ENCODE assay signal across 9 cellular contexts in the genomic region with DNA sequence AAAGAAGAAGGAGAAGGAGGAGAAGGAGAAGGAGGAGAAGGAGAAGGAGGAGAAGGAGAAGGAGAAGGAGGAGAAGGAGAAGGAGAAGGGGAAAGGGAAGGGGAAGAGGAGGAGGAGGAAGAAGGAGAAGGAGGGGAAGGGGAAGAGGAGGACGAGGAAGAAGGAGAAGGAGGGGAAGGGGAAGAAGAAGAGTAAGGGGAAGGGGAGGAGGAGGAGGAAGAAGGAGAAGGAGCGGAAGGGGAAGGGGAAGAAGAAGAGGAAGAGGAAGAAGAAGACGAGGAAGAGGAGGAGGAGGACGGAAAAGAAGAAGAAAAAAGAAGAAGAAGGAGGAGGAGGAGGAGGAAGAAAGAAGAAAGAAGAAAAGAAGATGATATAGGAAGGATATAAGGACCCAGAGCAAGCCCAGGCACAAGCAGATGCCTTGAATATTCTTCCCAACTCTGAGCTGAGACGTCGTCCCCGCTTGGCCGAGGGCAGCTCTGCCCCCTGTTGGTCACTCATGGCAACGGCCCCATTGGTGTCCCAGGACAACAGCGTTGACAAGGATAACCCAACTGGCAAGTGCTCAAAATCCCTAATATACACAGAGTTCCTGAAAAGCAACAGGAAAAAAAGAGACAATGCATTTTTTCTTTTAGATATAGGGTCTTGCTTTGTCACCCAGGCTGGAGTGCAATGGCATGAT. TPM values are rescaled to one million over a fixed set of nuclear protein-coding genes. Genes with fewer than 3 reads are reported as not detected.
DNase-seq lines count a peak whose midpoint lies in the region; ATAC-seq and TF ChIP-seq lines count a peak whose summit lies in the region.
"Had no signal": no experiment of that assay in that cellular context is flagged by ENCODE, and none has a peak within 500 bp of the region (broad histone marks: within the 10 kb centered on the region; RNA-seq: fewer than 3 reads in every experiment).

No MANE protein-coding gene starts in this region.

- H3K9ac ChIP-seq in colonic mucosa (ENCODE audit: low read depth in 2 of 2, low read length in 2 of 2) = no peak overlapping the region
- no peak overlapping the region for H3K9ac ChIP-seq in trophoblast cell (ENCODE audit: low read length)
- no peak overlapping the region for H3K9ac ChIP-seq in neuronal stem cell (ENCODE audit: low read depth, low read length, poor library complexity)

- H3K14ac ChIP-seq in trophoblast cell (ENCODE audit: low read length) = no peak overlapping the region
- H3K14ac ChIP-seq in neuronal stem cell (ENCODE audit: low read length) = no peak overlapping the region

- H3K4ac ChIP-seq in trophoblast cell (ENCODE audit: low read depth, low read length) (no peak overlapping the region), neuronal stem cell (ENCODE audit: low read length) (no peak overlapping the region)

- peak; percentile 45 for TF ChIP-seq CTCF in GM12864 (IDR thresholded peaks at IDR 0.05; ENCODE audit: low read depth, low read length, missing control alignments)
- peak; percentile 40 for TF ChIP-seq CTCF in LNCaP clone FGC (IDR thresholded peaks at IDR 0.05; ENCODE audit: control insufficient read depth, extremely low read depth, insufficient read depth)
- peak; percentile 41 for TF ChIP-seq CTCF in colonic mucosa (IDR thresholded peaks at IDR 0.05)
- no peak for TF ChIP-seq CTCF in tibial artery (IDR thresholded peaks at IDR 0.05)

- no peak overlapping the region for H3K4me2 ChIP-seq in trophoblast cell (ENCODE audit: low read length)
- no peak overlapping the region for H3K4me2 ChIP-seq in neuronal stem cell (ENCODE audit: insufficient read depth, low read length, poor library complexity, severe bottlenecking)

- H3K27ac ChIP-seq in colonic mucosa (no peak overlapping the region), trophoblast cell (ENCODE audit: low read depth, low read length) (no peak overlapping the region), neuronal stem cell (replicated peaks; ENCODE audit: low read length) (no peak overlapping the region), tibial artery (no peak overlapping the region)

- H2BK5ac ChIP-seq in trophoblast cell (ENCODE audit: low read depth, low read length, poor library complexity) (no peak overlapping the region), neuronal stem cell (ENCODE audit: low read length) (no peak overlapping the region)

- H4K12ac ChIP-seq in trophoblast cell (ENCODE audit: low read depth, low read length) = no peak overlapping the region

- no peak overlapping the region for H3K4me3 ChIP-seq in GM12864 (ENCODE audit: low read depth, low read length)
- no peak overlapping the region for H3K4me3 ChIP-seq in LNCaP clone FGC (ENCODE audit: low read depth, low read length)
- H3K4me3 ChIP-seq in colonic mucosa = no peak overlapping the region
- no peak overlapping the region for H3K4me3 ChIP-seq in trophoblast cell (ENCODE audit: low read depth, low read length)
- H3K4me3 ChIP-seq in neuronal stem cell (ENCODE audit: low read length in 2 of 2) = no peak overlapping the region
- no peak overlapping the region for H3K4me3 ChIP-seq in tibial artery

- H4K91ac ChIP-seq in trophoblast cell (ENCODE audit: low read depth, low read length) (no peak overlapping the region), neuronal stem cell (ENCODE audit: low read depth, low read length, poor library complexity) (no peak overlapping the region)

- no peaks in the 10 kb centered on the region for H3K36me3 ChIP-seq in colonic mucosa
- no peaks in the 10 kb centered on the region for H3K36me3 ChIP-seq in trophoblast cell (ENCODE audit: control insufficient read depth in 1 of 2, insufficient read depth in 2 of 2, low read length in 2 of 2)
- no peaks in the 10 kb centered on the region for H3K36me3 ChIP-seq in neuronal stem cell (replicated peaks in 1 of 2; ENCODE audit: control insufficient read depth in 2 of 2, insufficient read depth in 2 of 2, low read length in 2 of 2)
- H3K36me3 ChIP-seq in tibial artery = no peaks in the 10 kb centered on the region

- intact Hi-C loops in colonic mucosa (cut with DNase I) (no loop called here), tibial artery (cut with DNase I; ENCODE audit: low total_unique reads) (no loop called here), sciatic nerve (cut with DNase I) (no loop called here)

- DNase-seq in GM12864 (ENCODE audit: low read depth) = no peak
- no peak for DNase-seq in LNCaP clone FGC (ENCODE audit: low read depth)
- DNase-seq in colonic mucosa = peak; percentile 72
- peak; percentile 62 to 82 for DNase-seq in trophoblast cell
- no peak for DNase-seq in neuronal stem cell (ENCODE audit: low spot score)
- no peak for DNase-seq in tibial artery
- DNase-seq in sciatic nerve (ENCODE audit: low spot score) = no peak

- H2BK15ac ChIP-seq in neuronal stem cell (ENCODE audit: low read length) = no peak overlapping the region

- H2BK120ac ChIP-seq in trophoblast cell (ENCODE audit: insufficient read depth, low read length, poor library complexity) (no peak overlapping the region), neuronal stem cell (ENCODE audit: low read depth, low read length) (no peak overlapping the region)

- H2AK5ac ChIP-seq in trophoblast cell (ENCODE audit: low read length) (no peak overlapping the region), neuronal stem cell (ENCODE audit: low read depth, low read length) (no peak overlapping the region)

- no peak overlapping the region for H3K23ac ChIP-seq in trophoblast cell (ENCODE audit: low read length)
- H3K23ac ChIP-seq in neuronal stem cell (ENCODE audit: low read depth, low read length, poor library complexity) = no peak overlapping the region

- H3K4me1 ChIP-seq in colonic mucosa (no peaks in the 10 kb centered on the region), trophoblast cell (ENCODE audit: control insufficient read depth in 1 of 2, insufficient read depth in 2 of 2, low read length in 2 of 2) (no peaks in the 10 kb centered on the region), neuronal stem cell (ENCODE audit: control insufficient read depth in 2 of 2, insufficient read depth in 1 of 2, low read depth in 1 of 2, low read length in 2 of 2) (no peaks in the 10 kb centered on the region), tibial artery (no peaks in the 10 kb centered on the region)

- H3K27me3 ChIP-seq in colonic mucosa (no peaks in the 10 kb centered on the region), trophoblast cell (ENCODE audit: insufficient read depth, low read length) (no peaks in the 10 kb centered on the region), neuronal stem cell (ENCODE audit: control insufficient read depth in 3 of 3, insufficient read depth in 3 of 3, low read depth in 1 of 3, low read length in 3 of 3) (no peaks in the 10 kb centered on the region), tibial artery (peaks cover 0 to 11% of the 10 kb centered on the region in 2 donors)

- H4K8ac ChIP-seq in trophoblast cell (ENCODE audit: low read depth, low read length) (no peak overlapping the region), neuronal stem cell (ENCODE audit: low read depth, low read length) (no peak overlapping the region)

- H2AFZ ChIP-seq in trophoblast cell (ENCODE audit: insufficient read depth, low read length, poor library complexity) (no peak overlapping the region), neuronal stem cell (ENCODE audit: low read length) (no peak overlapping the region)

- no peak for ATAC-seq in HG03442 (IDR thresholded peaks at IDR 0.05; ENCODE audit: unreplicated experiment)
- ATAC-seq in sciatic nerve = no peak

- H3K9me3 ChIP-seq in colonic mucosa (no peaks in the 10 kb centered on the region), trophoblast cell (ENCODE audit: insufficient read depth, low read depth, low read length) (peaks cover 3% of the 10 kb centered on the region), neuronal stem cell (replicated peaks in 1 of 2; ENCODE audit: control insufficient read depth in 2 of 2, insufficient read depth in 1 of 2, low read depth in 1 of 2, low read length in 2 of 2) (peaks cover 6 to 13% of the 10 kb centered on the region in 2 donors), tibial artery (no peaks in the 10 kb centered on the region)

- H3K79me2 ChIP-seq in trophoblast cell (ENCODE audit: control insufficient read depth, insufficient read depth, low read length, poor library complexity) = no peaks in the 10 kb centered on the region

- H3K18ac ChIP-seq in trophoblast cell (ENCODE audit: low read length) (no peak overlapping the region), neuronal stem cell (ENCODE audit: low read length) (no peak overlapping the region)

- H2BK12ac ChIP-seq in trophoblast cell (ENCODE audit: low read length) (no peak overlapping the region), neuronal stem cell (ENCODE audit: low read length) (no peak overlapping the region)

- H3K79me1 ChIP-seq in trophoblast cell (ENCODE audit: low read length) (no peaks in the 10 kb centered on the region), neuronal stem cell (ENCODE audit: low read depth, low read length) (no peaks in the 10 kb centered on the region)

- WGBS in trophoblast cell (ENCODE audit: extremely low coverage, insufficient coverage, insufficient read length) = no CpG with 5 or more reads among the region's 10 CpGs
- no CpG with 5 or more reads among the region's 10 CpGs for WGBS in neuronal stem cell (ENCODE audit: extremely low coverage in 2 of 2, insufficient read length in 2 of 2, insufficient replicate concordance in 1 of 2), 2 donors

RNA-seq across cellular contexts. Expression of gene IGSF23, which starts 30.6 kb away (rescaled TPM):
- total RNA-seq in colonic mucosa = not detected
- 0.08 and 0.12 TPM in 2 replicates for polyA plus RNA-seq in trophoblast cell (2013)
- not detected for polyA plus RNA-seq in neuronal stem cell (2013, experiment 1 of 2)
- polyA plus RNA-seq in neuronal stem cell (2013, experiment 2 of 2) = not detected
- not detected for total RNA-seq in sciatic nerve
- total RNA-seq: HT1080 had no signal

RNA-seq across cellular contexts. Expression of gene CEACAM20, which starts 53.2 kb away (rescaled TPM):
- total RNA-seq in colonic mucosa = under 1 TPM in 1 of 2 donors, not detected in 1; 0.85 TPM
- polyA plus RNA-seq in trophoblast cell (2013) = 0.15 and 0.21 TPM in 2 replicates
- polyA plus RNA-seq in neuronal stem cell (2013, experiment 1 of 2) = not detected
- not detected for polyA plus RNA-seq in neuronal stem cell (2013, experiment 2 of 2)
- total RNA-seq in sciatic nerve = not detected
- total RNA-seq: HT1080 had no signal

Comparison
In these comparisons a context has a peak if more than half of its experiments do, and no peak if none do; other contexts are left out.
1. DNase-seq: peak in colonic mucosa (single experiment) and trophoblast cell (2 of 2); none in GM12864 (single experiment), LNCaP clone FGC (single experiment), neuronal stem cell (single experiment), tibial artery (0 of 2) and sciatic nerve (single experiment).
2. CTCF ChIP-seq: peak in GM12864 (single experiment), LNCaP clone FGC (single experiment) and colonic mucosa (single experiment); none in tibial artery (0 of 2).